ENCODE assay signal across 1 cellular context in genomic region chr2:207768168-207768890, GRCh38.
TF ChIP-seq lines count a peak whose summit lies in the region.

No MANE protein-coding gene starts in this region.

TF ChIP-seq in HepG2, 621 proteins besides CTCF, POLR2A, EP300 and RAD21 (continued from another document and continues in another):
- TF ChIP-seq ZNF431 (CRISPR knock-in tag; IDR thresholded peaks at IDR 0.05; ENCODE audit: borderline replicate concordance, low read depth) (0 out of 2 replicates have a peak, but pooled peaks have one; percentile 36), ZSCAN5A (CRISPR knock-in tag; IDR thresholded peaks at IDR 0.05; ENCODE audit: borderline replicate concordance) (no peak), ZNF558 (CRISPR knock-in tag; IDR thresholded peaks at IDR 0.05; ENCODE audit: borderline replicate concordance) (no peak), NFATC3 (CRISPR knock-in tag; IDR thresholded peaks at IDR 0.05) (no peak), NONO (IDR thresholded peaks at IDR 0.05) (no peak), NONO (CRISPR knock-in tag; conservative IDR thresholded peaks at IDR 0.05) (no peak; the same call in 1 of the 2 replicates), HCFC1 (IDR thresholded peaks at IDR 0.05; ENCODE audit: low read depth, low read length) (no peak), ZNF503 (CRISPR knock-in tag; IDR thresholded peaks at IDR 0.05) (no peak; the same call in 1 of the 2 replicates), ISL2 (CRISPR knock-in tag; IDR thresholded peaks at IDR 0.05) (0 out of 2 replicates have a peak, but pooled peaks have one; percentile 24), SRY (CRISPR knock-in tag; IDR thresholded peaks at IDR 0.05) (peak; percentile 34; the same call in 1 of the 2 replicates), ZNF367 (CRISPR knock-in tag; IDR thresholded peaks at IDR 0.05; ENCODE audit: borderline replicate concordance) (no peak), ZC3H4 (CRISPR knock-in tag; IDR thresholded peaks at IDR 0.05; ENCODE audit: borderline replicate concordance) (no peak), ZNF7 (CRISPR knock-in tag; IDR thresholded peaks at IDR 0.05) (no peak), REXO4 (CRISPR knock-in tag; IDR thresholded peaks at IDR 0.05; ENCODE audit: borderline replicate concordance) (no peak), HDAC6 (IDR thresholded peaks at IDR 0.05; ENCODE audit: low read depth, low read length) (no peak), ZFY (CRISPR knock-in tag; IDR thresholded peaks at IDR 0.05) (peak; percentile 79), NPAS2 (CRISPR knock-in tag; IDR thresholded peaks at IDR 0.05; ENCODE audit: borderline replicate concordance) (no peak), SKIL (CRISPR knock-in tag; IDR thresholded peaks at IDR 0.05; ENCODE audit: borderline replicate concordance) (no peak), SNAI1 (CRISPR knock-in tag; IDR thresholded peaks at IDR 0.05; ENCODE audit: borderline replicate concordance) (no peak), SMARCE1 (IDR thresholded peaks at IDR 0.05; ENCODE audit: borderline replicate concordance) (no peak), ZNF263 (CRISPR knock-in tag; IDR thresholded peaks at IDR 0.05) (0 out of 2 replicates have a peak, but pooled peaks have one; percentile 9), YEATS4 (CRISPR knock-in tag; IDR thresholded peaks at IDR 0.05; ENCODE audit: borderline replicate concordance) (0 out of 2 replicates have a peak, but pooled peaks have one; percentile 22), CEBPB (IDR thresholded peaks at IDR 0.05; ENCODE audit: borderline replicate concordance, low read depth, low read length) (no peak), GATAD1 (CRISPR knock-in tag; IDR thresholded peaks at IDR 0.05) (0 out of 2 replicates have a peak, but pooled peaks have one; percentile 4), ZNF609 (CRISPR knock-in tag; IDR thresholded peaks at IDR 0.05; ENCODE audit: borderline replicate concordance) (peak; percentile 59), ZNF543 (CRISPR knock-in tag; IDR thresholded peaks at IDR 0.05) (peak; percentile 27; the same call in 1 of the 2 replicates), HES4 (CRISPR knock-in tag; IDR thresholded peaks at IDR 0.05; ENCODE audit: borderline replicate concordance) (peak; percentile 72; the same call in 1 of the 2 replicates), ATF7-NPFF (CRISPR knock-in tag; IDR thresholded peaks at IDR 0.05; ENCODE audit: low read depth) (peak; percentile 95), ZNF616 (CRISPR knock-in tag; IDR thresholded peaks at IDR 0.05; ENCODE audit: low read depth) (no peak; the same call in 1 of the 2 replicates), ELF4 (CRISPR knock-in tag; IDR thresholded peaks at IDR 0.05; ENCODE audit: borderline replicate concordance) (no peak), E2F2 (CRISPR knock-in tag; IDR thresholded peaks at IDR 0.05; ENCODE audit: borderline replicate concordance) (0 out of 2 replicates have a peak, but pooled peaks have one; percentile 34), GATAD2A (CRISPR knock-in tag; IDR thresholded peaks at IDR 0.05) (no peak), HNRNPUL1 (IDR thresholded peaks at IDR 0.05; ENCODE audit: low read depth, low read length) (no peak), MED13 (CRISPR knock-in tag; IDR thresholded peaks at IDR 0.05) (peak; percentile 58; the same call in 1 of the 2 replicates), ZNF513 (CRISPR knock-in tag; conservative IDR thresholded peaks at IDR 0.05) (no peak), ZNF562 (CRISPR knock-in tag; IDR thresholded peaks at IDR 0.05; ENCODE audit: borderline replicate concordance) (no peak), ARID5B (CRISPR knock-in tag; IDR thresholded peaks at IDR 0.05) (no peak; the same call in none of the 2 replicates), ZNF329 (CRISPR knock-in tag; IDR thresholded peaks at IDR 0.05; ENCODE audit: low read depth) (0 out of 2 replicates have a peak, but pooled peaks have one; percentile 53), HOXA5 (CRISPR knock-in tag; IDR thresholded peaks at IDR 0.05) (0 out of 2 replicates have a peak, but pooled peaks have one; percentile 29), ZNF501 (CRISPR knock-in tag; IDR thresholded peaks at IDR 0.05) (no peak), ZNF496 (CRISPR knock-in tag; IDR thresholded peaks at IDR 0.05; ENCODE audit: insufficient replicate concordance) (no peak), ZNF572 (CRISPR knock-in tag; IDR thresholded peaks at IDR 0.05) (no peak), PRDM4 (CRISPR knock-in tag; IDR thresholded peaks at IDR 0.05; ENCODE audit: borderline replicate concordance) (no peak), ZNF33A (CRISPR knock-in tag; IDR thresholded peaks at IDR 0.05; ENCODE audit: borderline replicate concordance) (no peak)
